ENCODE assay signal across 12 cellular contexts in genomic region chr3:107236661-107237375, GRCh38.
DNase-seq lines count a peak whose midpoint lies in the region; ATAC-seq and TF ChIP-seq lines count a peak whose summit lies in the region.
"Had no signal": no experiment of that assay in that cellular context is flagged by ENCODE, and none has a peak within 500 bp of the region (broad histone marks: within the 10 kb centered on the region; RNA-seq: fewer than 3 reads in every experiment).

No MANE protein-coding gene starts in this region.

- peak overlapping the region; percentile 98; the same call in 1 of the 2 replicates for H2AFZ ChIP-seq in GM23248
- H2AFZ ChIP-seq in SU-DHL-6 (ENCODE audit: low read depth, low read length, severe bottlenecking), result peak overlapping the region; percentile 15
- peak overlapping the region; percentile 85 for H2AFZ ChIP-seq in smooth muscle cell (ENCODE audit: low read depth)

- 0 out of 2 replicates have a peak, but pooled peaks cover 7% of the 10 kb centered on the region for H3F3A ChIP-seq in GM23248 (ENCODE audit: insufficient read depth)
- H3F3A ChIP-seq in SU-DHL-6 (ENCODE audit: insufficient read depth), result peaks cover 10% of the 10 kb centered on the region
- no peaks in the 10 kb centered on the region for H3F3A ChIP-seq in smooth muscle cell (ENCODE audit: low read depth)

- ATAC-seq in foreskin keratinocyte, result peak; percentile 16

- no peak overlapping the region for H3K27ac Mint-ChIP-seq in nephron progenitor cell

- H3K4me1 ChIP-seq in GM23248 (ENCODE audit: insufficient read depth) (peaks cover 13% of the 10 kb centered on the region), foreskin keratinocyte (peaks cover 19% of the 10 kb centered on the region), smooth muscle cell (ENCODE audit: low read depth) (peaks cover 7% of the 10 kb centered on the region)
- H3K4me1 ChIP-seq: pancreas had no signal

- no peak overlapping the region for H3K9ac ChIP-seq in GM23248
- no peak overlapping the region for H3K9ac ChIP-seq in SU-DHL-6 (ENCODE audit: low read length)
- H3K9ac ChIP-seq in smooth muscle cell (ENCODE audit: low read depth), result no peak overlapping the region

- H4K20me1 ChIP-seq in GM23248 (ENCODE audit: insufficient read depth) (no peaks in the 10 kb centered on the region), SU-DHL-6 (ENCODE audit: low read depth, low read length) (0 out of 2 replicates have a peak, but pooled peaks cover 3% of the 10 kb centered on the region), smooth muscle cell (ENCODE audit: low read depth) (no peaks in the 10 kb centered on the region)

- no peaks in the 10 kb centered on the region for H3K9me3 Mint-ChIP-seq in nephron progenitor cell

- H3K9me2 ChIP-seq in GM23248 (ENCODE audit: insufficient read depth) (no peaks in the 10 kb centered on the region), SU-DHL-6 (replicated peaks; ENCODE audit: insufficient read depth, low read length) (no peaks in the 10 kb centered on the region)

- H3K36me3 ChIP-seq in GM23248 (ENCODE audit: low read depth) (no peaks in the 10 kb centered on the region), SU-DHL-6 (ENCODE audit: low read length) (no peaks in the 10 kb centered on the region), smooth muscle cell (ENCODE audit: low read depth) (no peaks in the 10 kb centered on the region)
- H3K36me3 ChIP-seq: pancreas had no signal

- no peaks in the 10 kb centered on the region for H3K27me3 Mint-ChIP-seq in nephron progenitor cell (ENCODE audit: low read depth, poor library complexity)

- no peak overlapping the region for H3K27ac ChIP-seq in GM23248
- no peak overlapping the region for H3K27ac ChIP-seq in SU-DHL-6 (ENCODE audit: low read depth, low read length)
- peak overlapping the region; percentile 38 for H3K27ac ChIP-seq in foreskin keratinocyte
- H3K27ac ChIP-seq in smooth muscle cell (ENCODE audit: low read depth), result peak overlapping the region; percentile 34

- TF ChIP-seq CTCF in SU-DHL-6 (IDR thresholded peaks at IDR 0.05; ENCODE audit: insufficient read depth, low read length, poor library complexity, severe bottlenecking) (no peak), foreskin keratinocyte (conservative IDR thresholded peaks at IDR 0.05) (no peak), smooth muscle cell (IDR thresholded peaks at IDR 0.05; ENCODE audit: borderline replicate concordance, insufficient read depth, poor library complexity, severe bottlenecking) (no peak), nephron progenitor cell (IDR thresholded peaks at IDR 0.05) (no peak)

- peaks cover 11% of the 10 kb centered on the region for H3K79me2 ChIP-seq in GM23248 (ENCODE audit: insufficient read depth)
- peaks cover 12% of the 10 kb centered on the region for H3K79me2 ChIP-seq in SU-DHL-6 (ENCODE audit: insufficient read depth, low read length)
- H3K79me2 ChIP-seq in smooth muscle cell (ENCODE audit: low read depth), result peaks cover 8% of the 10 kb centered on the region

- H3K4me3 ChIP-seq in GM23248 (no peak overlapping the region), SU-DHL-6 (ENCODE audit: insufficient read depth, low read length, poor library complexity, severe bottlenecking) (no peak overlapping the region), smooth muscle cell (no peak overlapping the region)
- H3K4me3 ChIP-seq: pancreas had no signal

- H3K4me1 Mint-ChIP-seq in nephron progenitor cell, result peaks cover 24% of the 10 kb centered on the region

- H3K27me3 ChIP-seq in GM23248 (replicated peaks; ENCODE audit: insufficient read depth) (no peaks in the 10 kb centered on the region), SU-DHL-6 (ENCODE audit: low read length) (no peaks in the 10 kb centered on the region), foreskin keratinocyte (no peaks in the 10 kb centered on the region), smooth muscle cell (ENCODE audit: low read depth) (no peaks in the 10 kb centered on the region)
- H3K27me3 ChIP-seq: pancreas had no signal

- DNase-seq in GM23248 (no peak), foreskin keratinocyte (peak in 1 of 2 donors; percentile 41), smooth muscle cell (lab: John Stamatoyannopoulos, UW; ENCODE audit: unreplicated experiment) (no peak), nephron progenitor cell (no peak), NCI-H2227 treated with DMSO at 0.1 percent for 48 hours (lab: John Stamatoyannopoulos, UW) (no peak), T-helper 2 cell (no peak), NCI-H1105 (lab: John Stamatoyannopoulos, UW) (no peak)
- DNase-seq: activated gamma-delta T cell treated with Interleukin-2 at 50 U/mL for 16 hours; central memory CD4-positive, alpha-beta T cell; pancreas; stimulated activated CD4-positive, alpha-beta T cell treated with anti-CD3 and anti-CD28 coated beads, Interleukin-1b, Interleukin-23, amount 100 ng/mL, for 48 hours had no signal

- in situ Hi-C loops in GM23248 (cut with MboI), result loop anchor here (25.0 kb wide), 1 partner anchor 1325 kb away; no protein-coding TSS in a partner anchor

- H3K36me3 Mint-ChIP-seq in nephron progenitor cell (ENCODE audit: low read depth), result no peaks in the 10 kb centered on the region

- H3K9me3 ChIP-seq in GM23248 (ENCODE audit: low read depth) (no peaks in the 10 kb centered on the region), SU-DHL-6 (ENCODE audit: insufficient read depth, low read length) (no peaks in the 10 kb centered on the region), smooth muscle cell (replicated peaks; ENCODE audit: low read depth) (no peaks in the 10 kb centered on the region)
- H3K9me3 ChIP-seq: pancreas had no signal

- 82 to 86% methylated on average over 4 of the region's 4 CpGs for WGBS in GM23248 (ENCODE audit: low coverage in 1 of 2, low lambda C conversion rate in 2 of 2, missing lambda C conversion rate in 2 of 2), 2 experiments
- 79% methylated on average over 4 of the region's 4 CpGs for WGBS in smooth muscle cell (ENCODE audit: low lambda C conversion rate)

- no peak overlapping the region for H3K4me3 Mint-ChIP-seq in nephron progenitor cell

- H3K4me2 ChIP-seq in GM23248 (ENCODE audit: unreplicated experiment), result peak overlapping the region; percentile 94
- no peak overlapping the region for H3K4me2 ChIP-seq in SU-DHL-6 (ENCODE audit: low read depth, low read length, poor library complexity, severe bottlenecking)
- H3K4me2 ChIP-seq in smooth muscle cell, result peak overlapping the region; percentile 83

Comparison
In these comparisons a context has a peak if more than half of its experiments do, and no peak if none do; other contexts are left out.
1. H2AFZ ChIP-seq: peak in every context shown above with its lines; median percentile 98 in GM23248; 85 in smooth muscle cell; 15 in SU-DHL-6.
2. H3K27ac ChIP-seq: peak in foreskin keratinocyte (single experiment) and smooth muscle cell (single experiment); none in GM23248 (single experiment) and SU-DHL-6 (single experiment).